8 cellular contexts compared by ENCODE assay signal in genomic region chr20:58891686-58892125, GRCh38. TPM values are rescaled to one million over a fixed set of nuclear protein-coding genes. Genes with fewer than 3 reads are reported as not detected.
A peak's percentile ranks its signal among the peaks of the same experiment; 100 is the strongest.
DNase-seq lines count a peak whose midpoint lies in the region; TF ChIP-seq lines count a peak whose summit lies in the region.

No MANE protein-coding gene starts in this region.

- intact Hi-C loops in A673 (cut with micrococcal nuclease; ENCODE audit: unreplicated experiment) = loop anchor here (5.0 kb wide), 1 partner anchor 141 kb away; the partner anchor contains the start of gene ATP5F1E

- DNase-seq in A673 (ENCODE audit: low spot score) (peak; percentile 66), H7 (peak; percentile 89), Peyer's patch (peak in 2 of 3 donors; percentile 54 to 58), astrocyte of the spinal cord (ENCODE audit: low read depth, low spot score) (no peak), islet precursor cell (peak; percentile 62), GM19240 (ENCODE audit: insufficient read length, low spot score) (no peak), midbrain (lab: John Stamatoyannopoulos, UW) (no peak)
- peak; percentile 23 to 30 for DNase-seq in stimulated activated CD4-positive, alpha-beta T cell treated with anti-CD3 and anti-CD28 coated beads, Interleukin-2, amount 100 ng/mL, for 48 hours

- TF ChIP-seq POLR2A in Peyer's patch (IDR thresholded peaks at IDR 0.05) = no peak

- CTCF ChIA-PET in A673 (lab: Charles Lee) = no interaction called here

- H3K27ac ChIP-seq in A673 (ENCODE audit: low read depth, low read length, poor library complexity, severe bottlenecking) (peak overlapping the region; percentile 96), Peyer's patch (peak overlapping the region; percentile 95 to 99 (median 98))

- H3K27me3 ChIP-seq in A673 (replicated peaks; ENCODE audit: insufficient read depth, low read depth, low read length, poor library complexity) (no peaks in the 10 kb centered on the region), H7 (ENCODE audit: control insufficient read depth, insufficient read depth, low read length) (peaks cover 9% of the 10 kb centered on the region), Peyer's patch (no peaks in the 10 kb centered on the region)

- POLR2A ChIA-PET in A673 (lab: Charles Lee; ENCODE audit: low non-redundant PET) = interaction anchor here (0.9 kb wide), 1 partner anchor 470 kb away, joined by 3 read pairs; no protein-coding TSS in a partner anchor

- H3K4me3 ChIP-seq in A673 (ENCODE audit: low read depth, low read length, poor library complexity, severe bottlenecking) = peak overlapping the region; percentile 83
- peak overlapping the region; percentile 69 for H3K4me3 ChIP-seq in H7 (ENCODE audit: insufficient read depth, low read depth, low read length)
- H3K4me3 ChIP-seq in Peyer's patch = peak overlapping the region; percentile 79 to 98 (median 88)
- H3K4me3 ChIP-seq in astrocyte of the spinal cord (ENCODE audit: low read depth, low read length) = peak overlapping the region; percentile 86

- in situ Hi-C loops in astrocyte of the spinal cord (cut with HindIII; ENCODE audit: low sequenced_read_pairs) = no loop called here

- H3K4me1 ChIP-seq in A673 (ENCODE audit: insufficient read depth, low read length, poor library complexity, severe bottlenecking) (peaks cover 36% of the 10 kb centered on the region), Peyer's patch (peaks cover 0 to 34% (median 12%) of the 10 kb centered on the region in 4 donors)

- H3K36me3 ChIP-seq in A673 (ENCODE audit: insufficient read depth, low read length, poor library complexity, severe bottlenecking) = peaks cover 6% of the 10 kb centered on the region
- no peaks in the 10 kb centered on the region for H3K36me3 ChIP-seq in H7 (replicated peaks; ENCODE audit: control insufficient read depth, insufficient read depth, low read length)
- H3K36me3 ChIP-seq in Peyer's patch = peaks cover 0 to 4% (median 0%) of the 10 kb centered on the region in 3 donors

- no peaks in the 10 kb centered on the region for H3K9me3 ChIP-seq in A673 (ENCODE audit: low read depth, low read length, poor library complexity, severe bottlenecking)
- no peaks in the 10 kb centered on the region for H3K9me3 ChIP-seq in Peyer's patch

- TF ChIP-seq CTCF in A673 (conservative IDR thresholded peaks at IDR 0.05; ENCODE audit: low read depth, low read length) (no peak), Peyer's patch (IDR thresholded peaks at IDR 0.05) (no peak), astrocyte of the spinal cord (IDR thresholded peaks at IDR 0.05; ENCODE audit: low read depth, low read length) (no peak)

- no TSS peak for BruUV-seq in A673 (replicated peaks; lab: Mats Ljungman, UMichigan)

RNA-seq across cellular contexts. Expression of gene GNAS, which starts 39.2 kb away (rescaled TPM):
- total RNA-seq in A673 (2021) (1,108 and 1,144 TPM in 2 replicates), Peyer's patch (100 to 1,000 TPM; 382 to 889 (median 658) TPM)
- total RNA-seq in H7 (2014; rRNA removed; shearing (Covaris generic)) = 683 and 685 TPM in 2 replicates

RNA-seq across cellular contexts. Expression of gene GNAS-AS1, which starts 41.0 kb away (rescaled TPM):
- total RNA-seq in A673 (2021) = 6.7 and 7.1 TPM in 2 replicates
- total RNA-seq in H7 (2014; rRNA removed; shearing (Covaris generic)) = 0.24 and 0.26 TPM in 2 replicates
- 1 to 10 TPM in 1 of 4 donors, under 1 TPM in 1, not detected in 2; 0.67 to 1.3 TPM for total RNA-seq in Peyer's patch

Comparison
In these comparisons a context has a peak if more than half of its experiments do, and no peak if none do; other contexts are left out.
1. DNase-seq: peak in A673 (single experiment), H7 (single experiment), Peyer's patch (2 of 3), islet precursor cell (single experiment) and stimulated activated CD4-positive, alpha-beta T cell treated with anti-CD3 and anti-CD28 coated beads, Interleukin-2, amount 100 ng/mL, for 48 hours (2 of 2); none in astrocyte of the spinal cord (single experiment), GM19240 (single experiment) and midbrain (single experiment).
2. Peak in every context shown above with its lines, with median percentiles within 50 percentile points of each other: H3K4me3 ChIP-seq.